ENCODE assay signal across 21 cellular contexts in the genomic region with DNA sequence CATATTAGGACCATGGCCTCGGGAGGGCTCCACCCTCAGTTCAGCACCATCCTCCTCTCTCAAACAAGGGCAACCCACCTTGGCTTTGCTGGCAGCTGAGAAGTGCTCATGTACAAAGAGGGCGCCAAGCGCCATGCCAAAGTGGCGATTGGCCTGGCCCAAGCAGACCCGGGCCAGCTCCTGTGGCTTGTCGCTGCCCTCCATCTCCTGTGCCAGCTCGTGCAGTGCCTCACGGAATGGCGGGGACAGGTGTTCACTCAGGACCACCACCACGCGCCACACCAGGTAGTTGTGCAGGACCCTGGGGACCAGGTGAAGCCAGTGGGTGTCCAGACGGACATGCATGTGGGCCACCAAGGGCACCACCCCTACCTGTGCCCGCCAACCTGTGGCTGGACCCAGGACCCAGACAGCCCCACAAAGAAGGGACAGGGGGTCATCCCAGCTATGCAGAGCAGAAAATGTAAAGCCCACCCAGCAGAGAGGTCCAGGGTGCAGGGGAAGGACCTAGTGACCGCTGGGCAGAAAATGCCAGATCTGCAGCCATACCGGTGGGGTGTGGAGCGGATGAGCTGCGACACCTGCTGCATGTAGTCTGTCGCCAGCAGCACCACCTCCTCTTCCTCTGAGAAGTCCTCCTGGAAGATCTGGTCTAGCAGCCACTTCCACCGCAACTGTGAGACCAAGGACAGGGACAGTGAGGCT. TPM values are rescaled to one million over a fixed set of nuclear protein-coding genes. Genes with fewer than 3 reads are reported as not detected.
A peak's percentile ranks its signal among the peaks of the same experiment; 100 is the strongest.
DNase-seq lines count a peak whose midpoint lies in the region; ATAC-seq and TF ChIP-seq lines count a peak whose summit lies in the region.
"Had no signal": no experiment of that assay in that cellular context is flagged by ENCODE, and none has a peak within 500 bp of the region (broad histone marks: within the 10 kb centered on the region; RNA-seq: fewer than 3 reads in every experiment).

No MANE protein-coding gene starts in this region.

- peaks cover 26 to 83% (median 47%) of the 10 kb centered on the region in 3 experiments for H3K27me3 ChIP-seq in neuronal stem cell (ENCODE audit: control insufficient read depth in 3 of 3, insufficient read depth in 3 of 3, low read depth in 1 of 3, low read length in 3 of 3)

- peak overlapping the region; percentile 11 for H3K4me2 ChIP-seq in neuronal stem cell (ENCODE audit: insufficient read depth, low read length, poor library complexity, severe bottlenecking)

- H3K23ac ChIP-seq in neuronal stem cell (ENCODE audit: low read depth, low read length, poor library complexity) = peak overlapping the region; percentile 91

- TF ChIP-seq CTCF in CD14-positive monocyte (IDR thresholded peaks at IDR 0.05) (no peak), WTC11 (IDR thresholded peaks at IDR 0.05) (no peak)

- WGBS in neuronal stem cell (ENCODE audit: extremely low coverage in 2 of 2, insufficient read length in 2 of 2, insufficient replicate concordance in 1 of 2), 2 donors = no CpG with 5 or more reads among the region's 19 CpGs

- DNase-seq in activated naive CD4-positive, alpha-beta T cell treated with anti-CD3 and anti-CD28 coated beads, Interleukin-2, amount 10 ng/mL, durations not matched to agents 7 days and 5 days = peak; percentile 14
- DNase-seq in activated naive CD4-positive, alpha-beta T cell treated with anti-CD3 and anti-CD28 coated beads, Interleukin-2, amount 50 U/mL, for 72 hours (ENCODE audit: low spot score in 2 of 2) = no peak
- DNase-seq in CD14-positive monocyte (ENCODE audit: low spot score) = peak; percentile 34
- DNase-seq in WTC11 (ENCODE audit: low spot score) = peak; percentile 5
- no peak for DNase-seq in neuronal stem cell (ENCODE audit: low spot score)
- no peak for DNase-seq in effector CD8-positive, alpha-beta T cell (lab: John Stamatoyannopoulos, UW)
- DNase-seq in NOMO-1 treated with dmso at 0.1 percent for 144 hours (lab: John Stamatoyannopoulos, UW; ENCODE audit: unreplicated experiment) = no peak
- DNase-seq: ACHN, AML-193, COR-L47, DMS153, GOT3, MG63, NCI-H1092, NCI-H146, NCI-H2081, NCI-H748 treated with DMSO at 0.1 percent for 48 hours, PC-3 had no signal

- no peak overlapping the region for H2BK120ac ChIP-seq in neuronal stem cell (ENCODE audit: low read depth, low read length)

- H3K18ac ChIP-seq in neuronal stem cell (ENCODE audit: low read length) = peak overlapping the region; percentile 44

- no peaks in the 10 kb centered on the region for H3K9me3 Mint-ChIP-seq in activated naive CD4-positive, alpha-beta T cell treated with anti-CD3 and anti-CD28 coated beads, Interleukin-2, amount 10 ng/mL, durations not matched to agents 7 days and 5 days
- no peaks in the 10 kb centered on the region for H3K9me3 Mint-ChIP-seq in activated naive CD4-positive, alpha-beta T cell treated with anti-CD3 and anti-CD28 coated beads, Interleukin-2, amount 50 U/mL, for 72 hours
- H3K9me3 Mint-ChIP-seq in CD14-positive monocyte (peaks cover 0 to 5% (median 3%) of the 10 kb centered on the region in 7 donors), WTC11 (no peaks in the 10 kb centered on the region)

- H2AFZ ChIP-seq in neuronal stem cell (ENCODE audit: low read length) = no peak overlapping the region

- peaks cover 0 to 7% of the 10 kb centered on the region in 2 donors for H3K4me1 ChIP-seq in neuronal stem cell (ENCODE audit: control insufficient read depth in 2 of 2, insufficient read depth in 1 of 2, low read depth in 1 of 2, low read length in 2 of 2)

- no peaks in the 10 kb centered on the region for H3K36me3 Mint-ChIP-seq in activated naive CD4-positive, alpha-beta T cell treated with anti-CD3 and anti-CD28 coated beads, Interleukin-2, amount 10 ng/mL, durations not matched to agents 7 days and 5 days
- H3K36me3 Mint-ChIP-seq in activated naive CD4-positive, alpha-beta T cell treated with anti-CD3 and anti-CD28 coated beads, Interleukin-2, amount 50 U/mL, for 72 hours = no peaks in the 10 kb centered on the region
- H3K36me3 Mint-ChIP-seq in CD14-positive monocyte (no peaks in the 10 kb centered on the region), WTC11 (no peaks in the 10 kb centered on the region)

- H3K14ac ChIP-seq in neuronal stem cell (ENCODE audit: low read length) = peak overlapping the region; percentile 94

- peak overlapping the region; percentile 43 for H2BK15ac ChIP-seq in neuronal stem cell (ENCODE audit: low read length)

- no peak overlapping the region for H4K91ac ChIP-seq in neuronal stem cell (ENCODE audit: low read depth, low read length, poor library complexity)

- peak overlapping the region; percentile 58 for H2BK12ac ChIP-seq in neuronal stem cell (ENCODE audit: low read length)

- no peak overlapping the region for H3K4me3 ChIP-seq in neuronal stem cell (ENCODE audit: low read length in 2 of 2)
- H3K4me3 ChIP-seq: MG63 had no signal

- ATAC-seq in activated naive CD4-positive, alpha-beta T cell treated with anti-CD3 and anti-CD28 coated beads, Interleukin-2, amount 50 U/mL, for 72 hours = no peak
- no peak for ATAC-seq in WTC11
- ATAC-seq in HG02763 (IDR thresholded peaks at IDR 0.05; ENCODE audit: unreplicated experiment) = no peak
- ATAC-seq: PC-3 had no signal

- no peak overlapping the region for H3K4me3 Mint-ChIP-seq in activated naive CD4-positive, alpha-beta T cell treated with anti-CD3 and anti-CD28 coated beads, Interleukin-2, amount 10 ng/mL, durations not matched to agents 7 days and 5 days
- H3K4me3 Mint-ChIP-seq in CD14-positive monocyte (peak overlapping the region in 1 of 2 donors; percentile 46), WTC11 (no peak overlapping the region)

- H4K8ac ChIP-seq in neuronal stem cell (ENCODE audit: low read depth, low read length) = no peak overlapping the region

- POLR2A ChIA-PET in WTC11 (lab: Charles Lee) = interaction anchor here (1.4 kb wide), 1 partner anchor 11 kb away, joined by 3 read pairs; no protein-coding TSS in a partner anchor

- H3K4ac ChIP-seq in neuronal stem cell (ENCODE audit: low read length) = no peak overlapping the region

- no peak overlapping the region for H3K27ac ChIP-seq in neuronal stem cell (replicated peaks; ENCODE audit: low read length)
- H3K27ac ChIP-seq: RWPE1 had no signal

- intact Hi-C loops in CD14-positive monocyte (cut with micrococcal nuclease) = no loop called here

- CTCF ChIA-PET in activated naive CD4-positive, alpha-beta T cell treated with anti-CD3 and anti-CD28 coated beads, Interleukin-2, amount 10 ng/mL, durations not matched to agents 7 days and 5 days (lab: Charles Lee) = no interaction called here
- CTCF ChIA-PET in WTC11 (lab: Charles Lee) = interaction anchor here (1.0 to 1.5 kb wide), 2 partner anchors 28 to 40 kb away, joined by 3 read pairs; no protein-coding TSS in a partner anchor

- H3K79me1 ChIP-seq in neuronal stem cell (ENCODE audit: low read depth, low read length) = peaks cover 8% of the 10 kb centered on the region

- peaks cover 14% of the 10 kb centered on the region for H3K4me1 Mint-ChIP-seq in activated naive CD4-positive, alpha-beta T cell treated with anti-CD3 and anti-CD28 coated beads, Interleukin-2, amount 10 ng/mL, durations not matched to agents 7 days and 5 days
- H3K4me1 Mint-ChIP-seq in CD14-positive monocyte (no peaks in the 10 kb centered on the region), WTC11 (peaks cover 11% of the 10 kb centered on the region)

- peaks cover 0 to 2% of the 10 kb centered on the region in 2 donors for H3K36me3 ChIP-seq in neuronal stem cell (replicated peaks in 1 of 2; ENCODE audit: control insufficient read depth in 2 of 2, insufficient read depth in 2 of 2, low read length in 2 of 2)
- H3K36me3 ChIP-seq: MG63 had no signal

- peak overlapping the region; percentile 90 for H2AK5ac ChIP-seq in neuronal stem cell (ENCODE audit: low read depth, low read length)

- H3K27me3 Mint-ChIP-seq in activated naive CD4-positive, alpha-beta T cell treated with anti-CD3 and anti-CD28 coated beads, Interleukin-2, amount 10 ng/mL, durations not matched to agents 7 days and 5 days = peaks cover 67% of the 10 kb centered on the region
- peaks cover 36 to 50% (median 42%) of the 10 kb centered on the region in 3 donors for H3K27me3 Mint-ChIP-seq in CD14-positive monocyte (ENCODE audit: low read depth in 3 of 3)
- peaks cover 56% of the 10 kb centered on the region for H3K27me3 Mint-ChIP-seq in WTC11 (ENCODE audit: low read depth)

- H2BK5ac ChIP-seq in neuronal stem cell (ENCODE audit: low read length) = peak overlapping the region; percentile 39

- H3K9me3 ChIP-seq in neuronal stem cell (replicated peaks in 1 of 2; ENCODE audit: control insufficient read depth in 2 of 2, insufficient read depth in 1 of 2, low read depth in 1 of 2, low read length in 2 of 2) = peaks cover 0 to 7% of the 10 kb centered on the region in 2 donors
- H3K9me3 ChIP-seq: MG63 had no signal

- H3K9ac ChIP-seq in neuronal stem cell (ENCODE audit: low read depth, low read length, poor library complexity) = no peak overlapping the region

- H3K27ac Mint-ChIP-seq in activated naive CD4-positive, alpha-beta T cell treated with anti-CD3 and anti-CD28 coated beads, Interleukin-2, amount 10 ng/mL, durations not matched to agents 7 days and 5 days = no peak overlapping the region
- no peak overlapping the region for H3K27ac Mint-ChIP-seq in activated naive CD4-positive, alpha-beta T cell treated with anti-CD3 and anti-CD28 coated beads, Interleukin-2, amount 50 U/mL, for 72 hours
- no peak overlapping the region for H3K27ac Mint-ChIP-seq in CD14-positive monocyte
- H3K27ac Mint-ChIP-seq in WTC11 = no peak overlapping the region

RNA-seq across cellular contexts. Expression of gene ECEL1, which starts 3.6 kb away (rescaled TPM):
- not detected for total RNA-seq in activated naive CD4-positive, alpha-beta T cell treated with anti-CD3 and anti-CD28 coated beads, Interleukin-2, amount 50 U/mL, for 72 hours
- not detected for polyA plus RNA-seq in CD14-positive monocyte
- 21.4 to 23.3 TPM (median 21.9 TPM) in 3 replicates for total RNA-seq in WTC11 (2021)
- 8.2 TPM for polyA plus RNA-seq in neuronal stem cell (2013, experiment 1 of 2)
- polyA plus RNA-seq in neuronal stem cell (2013, experiment 2 of 2) = 7.9 TPM
- total RNA-seq: PC-3 had no signal

RNA-seq across cellular contexts. Expression of gene ALPI, which starts 28.1 kb away (rescaled TPM):
- not detected for total RNA-seq in activated naive CD4-positive, alpha-beta T cell treated with anti-CD3 and anti-CD28 coated beads, Interleukin-2, amount 50 U/mL, for 72 hours
- polyA plus RNA-seq in CD14-positive monocyte = not detected
- not detected in 3 replicates for total RNA-seq in WTC11 (2021)
- not detected for polyA plus RNA-seq in neuronal stem cell (2013, experiment 1 of 2)
- polyA plus RNA-seq in neuronal stem cell (2013, experiment 2 of 2) = not detected
- total RNA-seq: NCI-H460, PC-3 had no signal

RNA-seq across cellular contexts. Expression of gene PRSS56, which starts 36.1 kb away (rescaled TPM):
- not detected for total RNA-seq in activated naive CD4-positive, alpha-beta T cell treated with anti-CD3 and anti-CD28 coated beads, Interleukin-2, amount 50 U/mL, for 72 hours
- polyA plus RNA-seq in CD14-positive monocyte = not detected
- total RNA-seq in WTC11 (2021) = not detected in 3 replicates
- not detected for polyA plus RNA-seq in neuronal stem cell (2013, experiment 1 of 2)
- not detected for polyA plus RNA-seq in neuronal stem cell (2013, experiment 2 of 2)
- total RNA-seq: NCI-H460, PC-3 had no signal

RNA-seq across cellular contexts. Expression of gene CHRND, which starts 41.9 kb away (rescaled TPM):
- not detected for total RNA-seq in activated naive CD4-positive, alpha-beta T cell treated with anti-CD3 and anti-CD28 coated beads, Interleukin-2, amount 50 U/mL, for 72 hours
- not detected for polyA plus RNA-seq in CD14-positive monocyte
- total RNA-seq in WTC11 (2021) = 0.07 to 0.11 TPM in 2 of 3 replicates, not detected in the other
- polyA plus RNA-seq in neuronal stem cell (2013, experiment 1 of 2) = 0.18 TPM
- 0.14 TPM for polyA plus RNA-seq in neuronal stem cell (2013, experiment 2 of 2)
- total RNA-seq: PC-3 had no signal

RNA-seq across cellular contexts. Expression of gene CHRNG, which starts 55.4 kb away (rescaled TPM):
- total RNA-seq in activated naive CD4-positive, alpha-beta T cell treated with anti-CD3 and anti-CD28 coated beads, Interleukin-2, amount 50 U/mL, for 72 hours = not detected
- polyA plus RNA-seq in CD14-positive monocyte = not detected
- total RNA-seq in WTC11 (2021) = 0.20 TPM in 1 of 3 replicates, not detected in the others
- not detected for polyA plus RNA-seq in neuronal stem cell (2013, experiment 1 of 2)
- not detected for polyA plus RNA-seq in neuronal stem cell (2013, experiment 2 of 2)
- total RNA-seq: NCI-H460, PC-3 had no signal

Comparison
In these comparisons a context has a peak if more than half of its experiments do, and no peak if none do; other contexts are left out.
1. DNase-seq: peak in activated naive CD4-positive, alpha-beta T cell treated with anti-CD3 and anti-CD28 coated beads, Interleukin-2, amount 10 ng/mL, durations not matched to agents 7 days and 5 days (single experiment), CD14-positive monocyte (single experiment) and WTC11 (single experiment); none in activated naive CD4-positive, alpha-beta T cell treated with anti-CD3 and anti-CD28 coated beads, Interleukin-2, amount 50 U/mL, for 72 hours (0 of 2), neuronal stem cell (single experiment), effector CD8-positive, alpha-beta T cell (single experiment) and NOMO-1 treated with dmso at 0.1 percent for 144 hours (single experiment).
2. RNA of gene ECEL1, which starts 3.6 kb away (total RNA-seq): 21.4 to 23.3 TPM in WTC11; not detected in activated naive CD4-positive, alpha-beta T cell treated with anti-CD3 and anti-CD28 coated beads, Interleukin-2, amount 50 U/mL, for 72 hours; every median in the first group is over 10 times any median in the second.